ENCODE assay signal across 14 cellular contexts in the genomic region with DNA sequence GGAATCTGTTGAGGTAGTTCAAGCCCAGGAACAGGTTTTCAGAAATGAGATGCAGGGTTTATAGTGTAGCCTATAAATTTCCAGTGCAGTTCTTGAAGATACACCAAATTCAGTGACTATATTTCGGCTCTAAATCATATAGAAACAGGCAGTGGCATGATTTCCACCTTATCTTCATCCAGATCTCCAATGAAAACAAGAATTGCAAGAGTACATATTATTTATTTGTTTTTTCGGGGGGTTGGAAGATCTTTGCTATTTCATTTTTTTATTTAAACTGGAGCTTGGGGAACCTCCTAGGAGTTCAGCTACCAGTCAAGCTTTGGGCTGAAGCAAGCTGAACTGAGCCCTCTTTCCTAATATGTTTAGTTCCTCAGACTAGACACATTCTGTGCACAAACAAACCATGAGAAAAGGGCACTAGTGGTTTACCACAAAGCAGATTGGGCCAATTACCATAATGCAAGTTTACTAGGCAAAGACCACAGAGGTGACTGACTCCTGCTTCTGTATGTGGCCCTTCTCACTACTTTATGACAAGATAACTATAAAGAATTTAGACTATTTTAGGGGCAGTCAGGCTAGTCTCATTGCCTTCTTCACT.
DNase-seq lines count a peak whose midpoint lies in the region; ATAC-seq and TF ChIP-seq lines count a peak whose summit lies in the region.
"Had no signal": no experiment of that assay in that cellular context is flagged by ENCODE, and none has a peak within 500 bp of the region (broad histone marks: within the 10 kb centered on the region; RNA-seq: fewer than 3 reads in every experiment).

No MANE protein-coding gene starts in this region.

- no peak overlapping the region for H3K27ac Mint-ChIP-seq in activated T-cell treated with anti-CD3 and anti-CD28 coated beads, Interleukin-2, amount 50 U/mL, for 72 hours
- H3K27ac Mint-ChIP-seq in immature natural killer cell, result no peak overlapping the region
- H3K27ac Mint-ChIP-seq: T-helper 17 cell had no signal

- peaks cover 6% of the 10 kb centered on the region for H3K4me1 ChIP-seq in upper lobe of right lung

- no peaks in the 10 kb centered on the region for H3K36me3 Mint-ChIP-seq in activated T-cell treated with anti-CD3 and anti-CD28 coated beads, Interleukin-2, amount 50 U/mL, for 72 hours (ENCODE audit: insufficient read depth in 2 of 2)
- no peaks in the 10 kb centered on the region for H3K36me3 Mint-ChIP-seq in immature natural killer cell

- no peaks in the 10 kb centered on the region for H3K36me3 ChIP-seq in upper lobe of right lung

- H3K4me1 Mint-ChIP-seq in activated T-cell treated with anti-CD3 and anti-CD28 coated beads, Interleukin-2, amount 50 U/mL, for 72 hours (ENCODE audit: low read depth), result no peaks in the 10 kb centered on the region
- H3K4me1 Mint-ChIP-seq in immature natural killer cell, result peaks cover 0 to 10% of the 10 kb centered on the region in 2 donors
- H3K4me1 Mint-ChIP-seq: T-helper 17 cell had no signal

- intact Hi-C loops in upper lobe of right lung (cut with DNase I), result no loop called here

- no peaks in the 10 kb centered on the region for H3K27me3 ChIP-seq in upper lobe of right lung

- ATAC-seq in activated T-cell treated with anti-CD3 and anti-CD28 coated beads, Interleukin-2, amount 50 U/mL, for 72 hours (replicated peaks in 1 of 2), result peak; percentile 41 to 70
- peak; percentile 90 for ATAC-seq in upper lobe of right lung
- ATAC-seq: T-helper 17 cell had no signal

- TF ChIP-seq CTCF in NB4 (IDR thresholded peaks at IDR 0.05; ENCODE audit: low read depth, low read length), result no peak
- TF ChIP-seq CTCF in fibroblast of the aortic adventitia (IDR thresholded peaks at IDR 0.05; ENCODE audit: insufficient read depth, low read length), result no peak
- no peak for TF ChIP-seq CTCF in upper lobe of right lung (IDR thresholded peaks at IDR 0.05)

- no peaks in the 10 kb centered on the region for H3K9me3 ChIP-seq in upper lobe of right lung

- no peaks in the 10 kb centered on the region for H3K9me3 Mint-ChIP-seq in activated T-cell treated with anti-CD3 and anti-CD28 coated beads, Interleukin-2, amount 50 U/mL, for 72 hours
- no peaks in the 10 kb centered on the region for H3K9me3 Mint-ChIP-seq in immature natural killer cell

- H3K27me3 Mint-ChIP-seq in activated T-cell treated with anti-CD3 and anti-CD28 coated beads, Interleukin-2, amount 50 U/mL, for 72 hours (ENCODE audit: low read depth), result peaks cover 28% of the 10 kb centered on the region
- H3K27me3 Mint-ChIP-seq in immature natural killer cell (ENCODE audit: low read depth in 3 of 3), result peaks cover 0 to 2% (median 0%) of the 10 kb centered on the region in 3 donors

- no peak overlapping the region for H3K4me3 ChIP-seq in NB4 (ENCODE audit: low read depth, low read length)
- no peak overlapping the region for H3K4me3 ChIP-seq in fibroblast of the aortic adventitia (ENCODE audit: low read depth, low read length)
- no peak overlapping the region for H3K4me3 ChIP-seq in upper lobe of right lung

- no peak overlapping the region for H3K27ac ChIP-seq in upper lobe of right lung

- DNase-seq in activated T-cell treated with anti-CD3 and anti-CD28 coated beads, Interleukin-2, amount 50 U/mL, for 72 hours, result no peak
- DNase-seq in activated T-cell treated with anti-CD3 and anti-CD28 coated beads, Interleukin-2, amount 50 U/mL, for 48 hours, result no peak
- peak; percentile 64 for DNase-seq in NB4 (ENCODE audit: low read depth)
- peak; percentile 10 for DNase-seq in fibroblast of the aortic adventitia (ENCODE audit: low read depth)
- DNase-seq in upper lobe of right lung, result no peak
- DNase-seq in immature natural killer cell, result no peak
- DNase-seq in NCI-H1417 (lab: John Stamatoyannopoulos, UW), result no peak
- DNase-seq in retina, result no peak
- DNase-seq: activated CD8-positive, alpha-beta memory T cell treated with anti-CD3 and anti-CD28 coated beads for 24 hours; effector CD8-positive, alpha-beta T cell; head of caudate nucleus; left ventricle myocardium superior; NCI-H1694; T-helper 17 cell had no signal

- no peak overlapping the region for H3K4me3 Mint-ChIP-seq in activated T-cell treated with anti-CD3 and anti-CD28 coated beads, Interleukin-2, amount 50 U/mL, for 72 hours
- H3K4me3 Mint-ChIP-seq in immature natural killer cell, result no peak overlapping the region
- H3K4me3 Mint-ChIP-seq: T-helper 17 cell had no signal

- no peak for TF ChIP-seq POLR2A in NB4 (IDR thresholded peaks at IDR 0.05; ENCODE audit: extremely low read depth, insufficient read length)

Comparison
In these comparisons a context has a peak if more than half of its experiments do, and no peak if none do; other contexts are left out.
1. DNase-seq: peak in NB4 (single experiment) and fibroblast of the aortic adventitia (single experiment); none in activated T-cell treated with anti-CD3 and anti-CD28 coated beads, Interleukin-2, amount 50 U/mL, for 72 hours (0 of 2), activated T-cell treated with anti-CD3 and anti-CD28 coated beads, Interleukin-2, amount 50 U/mL, for 48 hours (0 of 2), upper lobe of right lung (single experiment), immature natural killer cell (0 of 3), NCI-H1417 (0 of 3) and retina (single experiment).